Comparison of ENCODE assay signal across 1 cellular context in the genomic region with DNA sequence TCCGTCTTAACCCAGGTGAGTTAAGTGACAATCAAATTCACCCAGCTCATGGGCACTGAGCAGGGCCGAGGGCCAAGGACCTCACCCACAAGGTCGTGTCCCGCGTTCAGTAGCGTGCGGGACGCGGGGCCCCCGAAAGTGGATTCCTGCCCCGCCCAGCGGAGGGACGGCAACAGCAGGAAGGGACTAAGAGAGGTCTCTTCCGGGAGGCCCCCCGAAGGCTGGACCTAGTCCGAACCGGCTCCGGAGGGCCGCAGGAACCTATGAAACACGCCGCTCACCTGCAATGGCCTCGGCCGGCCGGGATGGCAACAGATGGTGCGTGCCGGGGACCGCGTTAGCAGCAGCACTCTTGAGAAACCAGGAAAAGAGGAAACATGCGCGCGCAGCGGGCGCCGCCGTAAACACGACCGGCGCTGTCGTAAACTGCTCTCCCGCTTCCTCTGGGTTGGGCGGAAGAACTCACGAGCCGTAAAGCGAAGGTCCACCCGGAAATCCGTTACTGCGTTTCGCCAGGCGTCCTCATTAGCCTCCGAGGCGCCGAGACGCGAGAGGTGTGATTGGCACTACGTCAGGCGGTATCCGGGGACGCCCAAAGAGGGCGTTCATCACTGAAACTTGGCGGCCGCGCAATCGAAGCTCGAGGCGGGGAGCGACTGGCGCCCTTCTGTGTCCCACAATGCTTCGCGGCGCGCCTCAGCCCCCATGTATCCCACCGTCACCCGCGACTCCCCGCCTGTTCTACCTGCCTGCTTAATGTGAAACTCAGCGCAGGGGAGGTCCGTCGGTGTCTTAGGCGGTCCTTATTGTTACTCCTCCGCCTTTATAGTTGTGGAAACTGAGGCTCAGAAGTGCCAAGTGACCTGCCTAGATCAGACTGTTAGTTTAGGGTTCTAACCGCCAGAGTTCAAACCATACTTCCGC.
TF ChIP-seq lines count a peak whose summit lies in the region.

A gene with protein sequence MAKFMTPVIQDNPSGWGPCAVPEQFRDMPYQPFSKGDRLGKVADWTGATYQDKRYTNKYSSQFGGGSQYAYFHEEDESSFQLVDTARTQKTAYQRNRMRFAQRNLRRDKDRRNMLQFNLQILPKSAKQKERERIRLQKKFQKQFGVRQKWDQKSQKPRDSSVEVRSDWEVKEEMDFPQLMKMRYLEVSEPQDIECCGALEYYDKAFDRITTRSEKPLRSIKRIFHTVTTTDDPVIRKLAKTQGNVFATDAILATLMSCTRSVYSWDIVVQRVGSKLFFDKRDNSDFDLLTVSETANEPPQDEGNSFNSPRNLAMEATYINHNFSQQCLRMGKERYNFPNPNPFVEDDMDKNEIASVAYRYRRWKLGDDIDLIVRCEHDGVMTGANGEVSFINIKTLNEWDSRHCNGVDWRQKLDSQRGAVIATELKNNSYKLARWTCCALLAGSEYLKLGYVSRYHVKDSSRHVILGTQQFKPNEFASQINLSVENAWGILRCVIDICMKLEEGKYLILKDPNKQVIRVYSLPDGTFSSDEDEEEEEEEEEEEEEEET (minus strand): TSS at position 372 of the 924 bp plus-strand sequence. CDS start 3,045 bp downstream, outside the sequence.

TF ChIP-seq in HepG2, 621 proteins besides CTCF, POLR2A, EP300 and RAD21 (continued from another document and continues in another):
- TF ChIP-seq, protein P1, sequence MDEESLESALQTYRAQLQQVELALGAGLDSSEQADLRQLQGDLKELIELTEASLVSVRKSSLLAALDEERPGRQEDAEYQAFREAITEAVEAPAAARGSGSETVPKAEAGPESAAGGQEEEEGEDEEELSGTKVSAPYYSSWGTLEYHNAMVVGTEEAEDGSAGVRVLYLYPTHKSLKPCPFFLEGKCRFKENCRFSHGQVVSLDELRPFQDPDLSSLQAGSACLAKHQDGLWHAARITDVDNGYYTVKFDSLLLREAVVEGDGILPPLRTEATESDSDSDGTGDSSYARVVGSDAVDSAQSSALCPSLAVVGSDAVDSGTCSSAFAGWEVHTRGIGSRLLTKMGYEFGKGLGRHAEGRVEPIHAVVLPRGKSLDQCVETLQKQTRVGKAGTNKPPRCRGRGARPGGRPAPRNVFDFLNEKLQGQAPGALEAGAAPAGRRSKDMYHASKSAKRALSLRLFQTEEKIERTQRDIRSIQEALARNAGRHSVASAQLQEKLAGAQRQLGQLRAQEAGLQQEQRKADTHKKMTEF (CRISPR knock-in tag; IDR thresholded peaks at IDR 0.05): peak; percentile 86
- TF ChIP-seq, protein P2, sequence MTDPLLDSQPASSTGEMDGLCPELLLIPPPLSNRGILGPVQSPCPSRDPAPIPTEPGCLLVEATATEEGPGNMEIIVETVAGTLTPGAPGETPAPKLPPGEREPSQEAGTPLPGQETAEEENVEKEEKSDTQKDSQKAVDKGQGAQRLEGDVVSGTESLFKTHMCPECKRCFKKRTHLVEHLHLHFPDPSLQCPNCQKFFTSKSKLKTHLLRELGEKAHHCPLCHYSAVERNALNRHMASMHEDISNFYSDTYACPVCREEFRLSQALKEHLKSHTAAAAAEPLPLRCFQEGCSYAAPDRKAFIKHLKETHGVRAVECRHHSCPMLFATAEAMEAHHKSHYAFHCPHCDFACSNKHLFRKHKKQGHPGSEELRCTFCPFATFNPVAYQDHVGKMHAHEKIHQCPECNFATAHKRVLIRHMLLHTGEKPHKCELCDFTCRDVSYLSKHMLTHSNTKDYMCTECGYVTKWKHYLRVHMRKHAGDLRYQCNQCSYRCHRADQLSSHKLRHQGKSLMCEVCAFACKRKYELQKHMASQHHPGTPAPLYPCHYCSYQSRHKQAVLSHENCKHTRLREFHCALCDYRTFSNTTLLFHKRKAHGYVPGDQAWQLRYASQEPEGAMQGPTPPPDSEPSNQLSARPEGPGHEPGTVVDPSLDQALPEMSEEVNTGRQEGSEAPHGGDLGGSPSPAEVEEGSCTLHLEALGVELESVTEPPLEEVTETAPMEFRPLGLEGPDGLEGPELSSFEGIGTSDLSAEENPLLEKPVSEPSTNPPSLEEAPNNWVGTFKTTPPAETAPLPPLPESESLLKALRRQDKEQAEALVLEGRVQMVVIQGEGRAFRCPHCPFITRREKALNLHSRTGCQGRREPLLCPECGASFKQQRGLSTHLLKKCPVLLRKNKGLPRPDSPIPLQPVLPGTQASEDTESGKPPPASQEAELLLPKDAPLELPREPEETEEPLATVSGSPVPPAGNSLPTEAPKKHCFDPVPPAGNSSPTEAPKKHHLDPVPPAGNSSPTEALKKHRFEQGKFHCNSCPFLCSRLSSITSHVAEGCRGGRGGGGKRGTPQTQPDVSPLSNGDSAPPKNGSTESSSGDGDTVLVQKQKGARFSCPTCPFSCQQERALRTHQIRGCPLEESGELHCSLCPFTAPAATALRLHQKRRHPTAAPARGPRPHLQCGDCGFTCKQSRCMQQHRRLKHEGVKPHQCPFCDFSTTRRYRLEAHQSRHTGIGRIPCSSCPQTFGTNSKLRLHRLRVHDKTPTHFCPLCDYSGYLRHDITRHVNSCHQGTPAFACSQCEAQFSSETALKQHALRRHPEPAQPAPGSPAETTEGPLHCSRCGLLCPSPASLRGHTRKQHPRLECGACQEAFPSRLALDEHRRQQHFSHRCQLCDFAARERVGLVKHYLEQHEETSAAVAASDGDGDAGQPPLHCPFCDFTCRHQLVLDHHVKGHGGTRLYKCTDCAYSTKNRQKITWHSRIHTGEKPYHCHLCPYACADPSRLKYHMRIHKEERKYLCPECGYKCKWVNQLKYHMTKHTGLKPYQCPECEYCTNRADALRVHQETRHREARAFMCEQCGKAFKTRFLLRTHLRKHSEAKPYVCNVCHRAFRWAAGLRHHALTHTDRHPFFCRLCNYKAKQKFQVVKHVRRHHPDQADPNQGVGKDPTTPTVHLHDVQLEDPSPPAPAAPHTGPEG (CRISPR knock-in tag; IDR thresholded peaks at IDR 0.05): no peak; the same call in 1 of the 2 replicates
- peak; percentile 82 for TF ChIP-seq RFX5 (IDR thresholded peaks at IDR 0.05; ENCODE audit: low read depth, low read length)
- TF ChIP-seq, protein P3, sequence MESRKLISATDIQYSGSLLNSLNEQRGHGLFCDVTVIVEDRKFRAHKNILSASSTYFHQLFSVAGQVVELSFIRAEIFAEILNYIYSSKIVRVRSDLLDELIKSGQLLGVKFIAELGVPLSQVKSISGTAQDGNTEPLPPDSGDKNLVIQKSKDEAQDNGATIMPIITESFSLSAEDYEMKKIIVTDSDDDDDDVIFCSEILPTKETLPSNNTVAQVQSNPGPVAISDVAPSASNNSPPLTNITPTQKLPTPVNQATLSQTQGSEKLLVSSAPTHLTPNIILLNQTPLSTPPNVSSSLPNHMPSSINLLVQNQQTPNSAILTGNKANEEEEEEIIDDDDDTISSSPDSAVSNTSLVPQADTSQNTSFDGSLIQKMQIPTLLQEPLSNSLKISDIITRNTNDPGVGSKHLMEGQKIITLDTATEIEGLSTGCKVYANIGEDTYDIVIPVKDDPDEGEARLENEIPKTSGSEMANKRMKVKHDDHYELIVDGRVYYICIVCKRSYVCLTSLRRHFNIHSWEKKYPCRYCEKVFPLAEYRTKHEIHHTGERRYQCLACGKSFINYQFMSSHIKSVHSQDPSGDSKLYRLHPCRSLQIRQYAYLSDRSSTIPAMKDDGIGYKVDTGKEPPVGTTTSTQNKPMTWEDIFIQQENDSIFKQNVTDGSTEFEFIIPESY (CRISPR knock-in tag; IDR thresholded peaks at IDR 0.05): no peak
- no peak for TF ChIP-seq ZNF17 (CRISPR knock-in tag; IDR thresholded peaks at IDR 0.05)
- no peak for TF ChIP-seq CHD2 (IDR thresholded peaks at IDR 0.05; ENCODE audit: low read depth, low read length)
- TF ChIP-seq ADNP (CRISPR knock-in tag; IDR thresholded peaks at IDR 0.05): no peak
- TF ChIP-seq ZNF484 (CRISPR knock-in tag; IDR thresholded peaks at IDR 0.05; ENCODE audit: borderline replicate concordance, low read depth): no peak
- no peak; the same call in 1 of the 2 replicates for TF ChIP-seq RCOR2 (CRISPR knock-in tag; IDR thresholded peaks at IDR 0.05)
- peak; percentile 77; the same call in 1 of the 2 replicates for TF ChIP-seq ZSCAN29 (CRISPR knock-in tag; conservative IDR thresholded peaks at IDR 0.05)
- TF ChIP-seq ATF7 (IDR thresholded peaks at IDR 0.05): no peak
- TF ChIP-seq ATF7 (CRISPR knock-in tag; IDR thresholded peaks at IDR 0.05): 0 out of 2 replicates have a peak, but pooled peaks have one; percentile 57
- no peak; the same call in 1 of the 2 replicates for TF ChIP-seq AHR (CRISPR knock-in tag; IDR thresholded peaks at IDR 0.05)
- peak; percentile 21 for TF ChIP-seq MTA1 (CRISPR knock-in tag; IDR thresholded peaks at IDR 0.05; ENCODE audit: borderline replicate concordance)
- TF ChIP-seq, protein P4, sequence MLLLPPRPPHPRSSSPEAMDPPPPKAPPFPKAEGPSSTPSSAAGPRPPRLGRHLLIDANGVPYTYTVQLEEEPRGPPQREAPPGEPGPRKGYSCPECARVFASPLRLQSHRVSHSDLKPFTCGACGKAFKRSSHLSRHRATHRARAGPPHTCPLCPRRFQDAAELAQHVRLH (CRISPR knock-in tag; IDR thresholded peaks at IDR 0.05; ENCODE audit: borderline replicate concordance, low read depth): peak; percentile 19
- TF ChIP-seq, protein P5, sequence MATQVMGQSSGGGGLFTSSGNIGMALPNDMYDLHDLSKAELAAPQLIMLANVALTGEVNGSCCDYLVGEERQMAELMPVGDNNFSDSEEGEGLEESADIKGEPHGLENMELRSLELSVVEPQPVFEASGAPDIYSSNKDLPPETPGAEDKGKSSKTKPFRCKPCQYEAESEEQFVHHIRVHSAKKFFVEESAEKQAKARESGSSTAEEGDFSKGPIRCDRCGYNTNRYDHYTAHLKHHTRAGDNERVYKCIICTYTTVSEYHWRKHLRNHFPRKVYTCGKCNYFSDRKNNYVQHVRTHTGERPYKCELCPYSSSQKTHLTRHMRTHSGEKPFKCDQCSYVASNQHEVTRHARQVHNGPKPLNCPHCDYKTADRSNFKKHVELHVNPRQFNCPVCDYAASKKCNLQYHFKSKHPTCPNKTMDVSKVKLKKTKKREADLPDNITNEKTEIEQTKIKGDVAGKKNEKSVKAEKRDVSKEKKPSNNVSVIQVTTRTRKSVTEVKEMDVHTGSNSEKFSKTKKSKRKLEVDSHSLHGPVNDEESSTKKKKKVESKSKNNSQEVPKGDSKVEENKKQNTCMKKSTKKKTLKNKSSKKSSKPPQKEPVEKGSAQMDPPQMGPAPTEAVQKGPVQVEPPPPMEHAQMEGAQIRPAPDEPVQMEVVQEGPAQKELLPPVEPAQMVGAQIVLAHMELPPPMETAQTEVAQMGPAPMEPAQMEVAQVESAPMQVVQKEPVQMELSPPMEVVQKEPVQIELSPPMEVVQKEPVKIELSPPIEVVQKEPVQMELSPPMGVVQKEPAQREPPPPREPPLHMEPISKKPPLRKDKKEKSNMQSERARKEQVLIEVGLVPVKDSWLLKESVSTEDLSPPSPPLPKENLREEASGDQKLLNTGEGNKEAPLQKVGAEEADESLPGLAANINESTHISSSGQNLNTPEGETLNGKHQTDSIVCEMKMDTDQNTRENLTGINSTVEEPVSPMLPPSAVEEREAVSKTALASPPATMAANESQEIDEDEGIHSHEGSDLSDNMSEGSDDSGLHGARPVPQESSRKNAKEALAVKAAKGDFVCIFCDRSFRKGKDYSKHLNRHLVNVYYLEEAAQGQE (IDR thresholded peaks at IDR 0.05; ENCODE audit: borderline replicate concordance in 1 of 2, low read depth in 1 of 2, low read length in 2 of 2): peak in 1 of 2 experiments; percentile 28; a peak in 1 of 4 replicates
- TF ChIP-seq RBFOX2 (IDR thresholded peaks at IDR 0.05; ENCODE audit: low read depth, low read length): peak; percentile 94
- TF ChIP-seq ELF3 (CRISPR knock-in tag; IDR thresholded peaks at IDR 0.05): peak; percentile 98
- TF ChIP-seq PITX1 (CRISPR knock-in tag; IDR thresholded peaks at IDR 0.05): peak; percentile 17; the same call in 1 of the 2 replicates
- TF ChIP-seq, protein P6, sequence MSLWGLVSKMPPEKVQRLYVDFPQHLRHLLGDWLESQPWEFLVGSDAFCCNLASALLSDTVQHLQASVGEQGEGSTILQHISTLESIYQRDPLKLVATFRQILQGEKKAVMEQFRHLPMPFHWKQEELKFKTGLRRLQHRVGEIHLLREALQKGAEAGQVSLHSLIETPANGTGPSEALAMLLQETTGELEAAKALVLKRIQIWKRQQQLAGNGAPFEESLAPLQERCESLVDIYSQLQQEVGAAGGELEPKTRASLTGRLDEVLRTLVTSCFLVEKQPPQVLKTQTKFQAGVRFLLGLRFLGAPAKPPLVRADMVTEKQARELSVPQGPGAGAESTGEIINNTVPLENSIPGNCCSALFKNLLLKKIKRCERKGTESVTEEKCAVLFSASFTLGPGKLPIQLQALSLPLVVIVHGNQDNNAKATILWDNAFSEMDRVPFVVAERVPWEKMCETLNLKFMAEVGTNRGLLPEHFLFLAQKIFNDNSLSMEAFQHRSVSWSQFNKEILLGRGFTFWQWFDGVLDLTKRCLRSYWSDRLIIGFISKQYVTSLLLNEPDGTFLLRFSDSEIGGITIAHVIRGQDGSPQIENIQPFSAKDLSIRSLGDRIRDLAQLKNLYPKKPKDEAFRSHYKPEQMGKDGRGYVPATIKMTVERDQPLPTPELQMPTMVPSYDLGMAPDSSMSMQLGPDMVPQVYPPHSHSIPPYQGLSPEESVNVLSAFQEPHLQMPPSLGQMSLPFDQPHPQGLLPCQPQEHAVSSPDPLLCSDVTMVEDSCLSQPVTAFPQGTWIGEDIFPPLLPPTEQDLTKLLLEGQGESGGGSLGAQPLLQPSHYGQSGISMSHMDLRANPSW (CRISPR knock-in tag; IDR thresholded peaks at IDR 0.05; ENCODE audit: borderline replicate concordance): peak; percentile 86; the same call in 1 of the 2 replicates
- TF ChIP-seq, protein P7, sequence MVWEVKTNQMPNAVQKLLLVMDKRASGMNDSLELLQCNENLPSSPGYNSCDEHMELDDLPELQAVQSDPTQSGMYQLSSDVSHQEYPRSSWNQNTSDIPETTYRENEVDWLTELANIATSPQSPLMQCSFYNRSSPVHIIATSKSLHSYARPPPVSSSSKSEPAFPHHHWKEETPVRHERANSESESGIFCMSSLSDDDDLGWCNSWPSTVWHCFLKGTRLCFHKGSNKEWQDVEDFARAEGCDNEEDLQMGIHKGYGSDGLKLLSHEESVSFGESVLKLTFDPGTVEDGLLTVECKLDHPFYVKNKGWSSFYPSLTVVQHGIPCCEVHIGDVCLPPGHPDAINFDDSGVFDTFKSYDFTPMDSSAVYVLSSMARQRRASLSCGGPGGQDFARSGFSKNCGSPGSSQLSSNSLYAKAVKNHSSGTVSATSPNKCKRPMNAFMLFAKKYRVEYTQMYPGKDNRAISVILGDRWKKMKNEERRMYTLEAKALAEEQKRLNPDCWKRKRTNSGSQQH (CRISPR knock-in tag; IDR thresholded peaks at IDR 0.05; ENCODE audit: low read depth): peak; percentile 92; the same call in 1 of the 2 replicates
- peak; percentile 62; the same call in 1 of the 2 replicates for TF ChIP-seq ZNF205 (CRISPR knock-in tag; IDR thresholded peaks at IDR 0.05)
- TF ChIP-seq, protein P8, sequence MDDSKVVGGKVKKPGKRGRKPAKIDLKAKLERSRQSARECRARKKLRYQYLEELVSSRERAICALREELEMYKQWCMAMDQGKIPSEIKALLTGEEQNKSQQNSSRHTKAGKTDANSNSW (CRISPR knock-in tag; IDR thresholded peaks at IDR 0.05; ENCODE audit: borderline replicate concordance): no peak; the same call in 1 of the 2 replicates
- peak; percentile 91 for TF ChIP-seq ZFY (CRISPR knock-in tag; IDR thresholded peaks at IDR 0.05)
- peak; percentile 60 for TF ChIP-seq CEBPG (CRISPR knock-in tag; IDR thresholded peaks at IDR 0.05)
- no peak for TF ChIP-seq ZNF674 (CRISPR knock-in tag; IDR thresholded peaks at IDR 0.05; ENCODE audit: low read depth)
- TF ChIP-seq, protein P9, sequence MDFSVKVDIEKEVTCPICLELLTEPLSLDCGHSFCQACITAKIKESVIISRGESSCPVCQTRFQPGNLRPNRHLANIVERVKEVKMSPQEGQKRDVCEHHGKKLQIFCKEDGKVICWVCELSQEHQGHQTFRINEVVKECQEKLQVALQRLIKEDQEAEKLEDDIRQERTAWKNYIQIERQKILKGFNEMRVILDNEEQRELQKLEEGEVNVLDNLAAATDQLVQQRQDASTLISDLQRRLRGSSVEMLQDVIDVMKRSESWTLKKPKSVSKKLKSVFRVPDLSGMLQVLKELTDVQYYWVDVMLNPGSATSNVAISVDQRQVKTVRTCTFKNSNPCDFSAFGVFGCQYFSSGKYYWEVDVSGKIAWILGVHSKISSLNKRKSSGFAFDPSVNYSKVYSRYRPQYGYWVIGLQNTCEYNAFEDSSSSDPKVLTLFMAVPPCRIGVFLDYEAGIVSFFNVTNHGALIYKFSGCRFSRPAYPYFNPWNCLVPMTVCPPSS (IDR thresholded peaks at IDR 0.05): no peak
- no peak for TF ChIP-seq ARID2 (CRISPR knock-in tag; IDR thresholded peaks at IDR 0.05; ENCODE audit: borderline replicate concordance)
